In genomic region chr4:72394264-72394663, GRCh38 we compare ENCODE assay signal across 21 cellular contexts.
DNase-seq lines count a peak whose midpoint lies in the region; ATAC-seq, FAIRE-seq and TF ChIP-seq lines count a peak whose summit lies in the region.
"Had no signal": no experiment of that assay in that cellular context is flagged by ENCODE, and none has a peak within 500 bp of the region (broad histone marks: within the 10 kb centered on the region; RNA-seq: fewer than 3 reads in every experiment).

No MANE protein-coding gene starts in this region.

- H3K56ac ChIP-seq in mesendoderm (ENCODE audit: low read length) = no peak overlapping the region

- no peak overlapping the region for H3K27ac Mint-ChIP-seq in HFFc6
- H3K27ac Mint-ChIP-seq: immature natural killer cell; memory B cell; stimulated activated naive B cell treated with anti-CD40 and anti-IgM and Interleukin-4, amounts not matched to agents 10 μg/mL and 1 μg/mL and 100 μg/mL, for 72 hours had no signal

- in situ Hi-C loops in ACHN (cut with HindIII; ENCODE audit: low pct_ligation_motif_present, low pct_unique_long_range_greater_than_20kb, low sequenced_read_pairs) = no loop called here
- in situ Hi-C loops in mammary epithelial cell (cut with MboI; ENCODE audit: low sequenced_read_pairs in 2 of 2) = no loop called here

- H4K5ac ChIP-seq in mesendoderm (ENCODE audit: low read length) = no peak overlapping the region

- H4K20me1 ChIP-seq in mammary epithelial cell (ENCODE audit: insufficient read depth, low read length) (no peaks in the 10 kb centered on the region), keratinocyte (ENCODE audit: control insufficient read depth, extremely low read depth, insufficient read depth, low read length) (no peaks in the 10 kb centered on the region)

- no peak overlapping the region for H3K9ac ChIP-seq in mammary epithelial cell (ENCODE audit: insufficient read depth, low read length)
- H3K9ac ChIP-seq in keratinocyte (ENCODE audit: control insufficient read depth, extremely low read depth, insufficient read depth, low read length) = no peak overlapping the region
- no peak overlapping the region for H3K9ac ChIP-seq in mesendoderm (ENCODE audit: low read length)

- H3K27me3 Mint-ChIP-seq in HFFc6 (ENCODE audit: insufficient read depth) = no peaks in the 10 kb centered on the region
- H3K27me3 Mint-ChIP-seq: memory B cell; stimulated activated naive B cell treated with anti-CD40 and anti-IgM and Interleukin-4, amounts not matched to agents 10 μg/mL and 1 μg/mL and 100 μg/mL, for 72 hours had no signal

- no peaks in the 10 kb centered on the region for H3K9me3 ChIP-seq in mammary epithelial cell (replicated peaks; ENCODE audit: insufficient read depth, low read length)
- no peaks in the 10 kb centered on the region for H3K9me3 ChIP-seq in keratinocyte (ENCODE audit: control insufficient read depth, low read depth, low read length)
- H3K9me3 ChIP-seq: MG63, SJSA1, tibial nerve had no signal

- 33% methylated on average over 3 of the region's 3 CpGs for WGBS in mammary epithelial cell (ENCODE audit: low coverage, missing lambda C conversion rate)
- no CpG with 5 or more reads among the region's 3 CpGs for WGBS in mesendoderm (ENCODE audit: extremely low coverage, insufficient coverage, low lambda C conversion rate)

- H3K79me2 ChIP-seq in mammary epithelial cell (ENCODE audit: insufficient read depth, low read length) (no peaks in the 10 kb centered on the region), keratinocyte (ENCODE audit: control insufficient read depth, insufficient read depth, low read length) (no peaks in the 10 kb centered on the region), mesendoderm (ENCODE audit: control insufficient read depth, insufficient read depth, low read length) (no peaks in the 10 kb centered on the region)

- H3K79me1 ChIP-seq in mesendoderm (ENCODE audit: low read length) = no peaks in the 10 kb centered on the region

- TF ChIP-seq CTCF in mammary epithelial cell (conservative IDR thresholded peaks at IDR 0.05 in 1 of 2, IDR thresholded peaks at IDR 0.05 in 1 of 2; ENCODE audit: extremely low read depth in 1 of 2, insufficient read depth in 1 of 2, low read depth in 1 of 2, low read length in 2 of 2) = no peak
- no peak for TF ChIP-seq CTCF in keratinocyte (optimal IDR thresholded peaks at IDR 0.05 in 1 of 3, IDR thresholded peaks at IDR 0.05 in 1 of 3, conservative IDR thresholded peaks at IDR 0.05 in 1 of 3; ENCODE audit: extremely low read depth in 1 of 3, insufficient read depth in 2 of 3, low read length in 3 of 3)
- TF ChIP-seq CTCF in HFFc6 (IDR thresholded peaks at IDR 0.05) = no peak

- no peak overlapping the region for H2BK5ac ChIP-seq in mesendoderm (ENCODE audit: low read length)

- intact Hi-C loops in mammary epithelial cell (cut with micrococcal nuclease) = no loop called here

- no peak overlapping the region for H4K8ac ChIP-seq in mesendoderm (ENCODE audit: low read depth, low read length)

- H3K27ac ChIP-seq in mammary epithelial cell (ENCODE audit: insufficient read depth, low read depth, low read length) (peak overlapping the region; percentile 26), keratinocyte (ENCODE audit: control insufficient read depth, insufficient read depth, low read length) (peak overlapping the region; percentile 43), mesendoderm (ENCODE audit: low read depth, low read length) (no peak overlapping the region)
- H3K27ac ChIP-seq: SJSA1, tibial nerve had no signal

- peaks cover 4% of the 10 kb centered on the region for H3K4me1 ChIP-seq in mammary epithelial cell (ENCODE audit: insufficient read depth, low read length)
- H3K4me1 ChIP-seq in keratinocyte (ENCODE audit: control insufficient read depth, extremely low read depth, insufficient read depth, low read length) = peaks cover 10% of the 10 kb centered on the region
- no peaks in the 10 kb centered on the region for H3K4me1 ChIP-seq in mesendoderm (ENCODE audit: control insufficient read depth, low read depth, low read length)
- H3K4me1 ChIP-seq: SJSA1, tibial nerve had no signal

- no TSS peak for BruUV-seq in mammary epithelial cell (replicated peaks; lab: Mats Ljungman, UMichigan)

- DNase-seq in ACHN (peak; percentile 93), HK-2 (ENCODE audit: unreplicated experiment) (peak; percentile 37), mammary epithelial cell (peak; percentile 77), keratinocyte (ENCODE audit: low read depth, low spot score) (peak; percentile 60), OCI-M2 (lab: John Stamatoyannopoulos, UW; ENCODE audit: unreplicated experiment) (no peak), HFFc6 (no peak), mesendoderm (no peak)
- DNase-seq: activated CD4-positive, alpha-beta T cell treated with anti-CD3 and anti-CD28 coated beads for 48 hours; amygdala; C1 segment of cervical spinal cord; head of caudate nucleus; immature natural killer cell; MG63; NCI-H187 treated with DMSO at 0.1 percent for 48 hours; stimulated activated naive B cell treated with anti-CD40 and anti-IgM and Interleukin-4, amounts not matched to agents 10 μg/mL and 1 μg/mL and 100 μg/mL, for 72 hours had no signal

- ATAC-seq in HG02938 (IDR thresholded peaks at IDR 0.05; ENCODE audit: unreplicated experiment) = no peak
- ATAC-seq: stimulated activated naive B cell treated with anti-CD40 and anti-IgM and Interleukin-4, amounts not matched to agents 10 μg/mL and 1 μg/mL and 100 μg/mL, for 72 hours had no signal

- H3K9me1 ChIP-seq in keratinocyte (ENCODE audit: control insufficient read depth, extremely low read depth, insufficient read depth, low read length) = no peaks in the 10 kb centered on the region

- no peak overlapping the region for H3K18ac ChIP-seq in mesendoderm (ENCODE audit: low read length)

- no peaks in the 10 kb centered on the region for H3K27me3 ChIP-seq in mammary epithelial cell (ENCODE audit: insufficient read depth, low read length)
- no peaks in the 10 kb centered on the region for H3K27me3 ChIP-seq in keratinocyte (ENCODE audit: control insufficient read depth, extremely low read depth, insufficient read depth, low read length)
- H3K27me3 ChIP-seq in mesendoderm (ENCODE audit: insufficient read depth, low read length, poor library complexity) = no peaks in the 10 kb centered on the region
- H3K27me3 ChIP-seq: MG63, SJSA1, tibial nerve had no signal

- H2AFZ ChIP-seq in mammary epithelial cell (ENCODE audit: low read depth, low read length) (peak overlapping the region; percentile 87), keratinocyte (ENCODE audit: control insufficient read depth, low read length) (peak overlapping the region; percentile 84)

- dilution Hi-C loops in mammary epithelial cell (cut with HindIII; ENCODE audit: low sequenced_read_pairs) (no loop called here), keratinocyte (cut with MboI; ENCODE audit: extremely low pct_ligation_motif_present, low sequenced_read_pairs) (no loop called here)

- no peak overlapping the region for H3K4me3 Mint-ChIP-seq in HFFc6
- H3K4me3 Mint-ChIP-seq: immature natural killer cell; memory B cell; stimulated activated naive B cell treated with anti-CD40 and anti-IgM and Interleukin-4, amounts not matched to agents 10 μg/mL and 1 μg/mL and 100 μg/mL, for 72 hours had no signal

- H3K4me3 ChIP-seq in mammary epithelial cell (replicated peaks in 1 of 3; ENCODE audit: insufficient read depth in 1 of 3, low read depth in 2 of 3, low read length in 3 of 3) (no peak overlapping the region), keratinocyte (ENCODE audit: control insufficient read depth in 2 of 3, extremely low read depth in 1 of 3, insufficient read depth in 2 of 3, low read depth in 1 of 3, low read length in 3 of 3) (peak overlapping the region in 2 of 3 experiments; percentile 17 to 37), mesendoderm (ENCODE audit: low read length) (no peak overlapping the region)
- H3K4me3 ChIP-seq: MG63, SJSA1, tibial nerve had no signal

- H3K36me3 ChIP-seq in mammary epithelial cell (ENCODE audit: insufficient read depth, low read length) = no peaks in the 10 kb centered on the region
- no peaks in the 10 kb centered on the region for H3K36me3 ChIP-seq in keratinocyte (ENCODE audit: control insufficient read depth in 2 of 2, extremely low read depth in 1 of 2, insufficient read depth in 2 of 2, low read length in 2 of 2)
- no peaks in the 10 kb centered on the region for H3K36me3 ChIP-seq in mesendoderm (ENCODE audit: control insufficient read depth, insufficient read depth, low read length)
- H3K36me3 ChIP-seq: MG63, SJSA1, tibial nerve had no signal

- CTCF ChIA-PET in mammary epithelial cell (lab: Charles Lee; ENCODE audit: low non-redundant PET) = no interaction called here

- H2BK15ac ChIP-seq in mesendoderm (replicated peaks; ENCODE audit: low read depth) = no peak overlapping the region

- H2BK120ac ChIP-seq in mesendoderm (ENCODE audit: low read depth, low read length) = no peak overlapping the region

- no peaks in the 10 kb centered on the region for H3K36me3 Mint-ChIP-seq in HFFc6 (ENCODE audit: low read depth)
- H3K36me3 Mint-ChIP-seq: immature natural killer cell; memory B cell; stimulated activated naive B cell treated with anti-CD40 and anti-IgM and Interleukin-4, amounts not matched to agents 10 μg/mL and 1 μg/mL and 100 μg/mL, for 72 hours had no signal

- no peak overlapping the region for H2AK5ac ChIP-seq in mesendoderm (ENCODE audit: low read length)

- peak overlapping the region; percentile 51 for H3K4me2 ChIP-seq in mammary epithelial cell (ENCODE audit: insufficient read depth, low read depth, low read length)
- peak overlapping the region; percentile 64 for H3K4me2 ChIP-seq in keratinocyte (ENCODE audit: control insufficient read depth, extremely low read depth, insufficient read depth, low read depth, low read length)
- H3K4me2 ChIP-seq in mesendoderm (ENCODE audit: low read length) = no peak overlapping the region

- H3K9me3 Mint-ChIP-seq in HFFc6 = no peaks in the 10 kb centered on the region
- H3K9me3 Mint-ChIP-seq: memory B cell; stimulated activated naive B cell treated with anti-CD40 and anti-IgM and Interleukin-4, amounts not matched to agents 10 μg/mL and 1 μg/mL and 100 μg/mL, for 72 hours had no signal

- FAIRE-seq in keratinocyte (lab: Jason Lieb, UNC) = peak; percentile 92
- FAIRE-seq: A204.1, endothelial cell of umbilical vein had no signal

- H3K4me1 Mint-ChIP-seq in HFFc6 (ENCODE audit: low read depth) = peaks cover 39% of the 10 kb centered on the region
- H3K4me1 Mint-ChIP-seq: immature natural killer cell; memory B cell; stimulated activated naive B cell treated with anti-CD40 and anti-IgM and Interleukin-4, amounts not matched to agents 10 μg/mL and 1 μg/mL and 100 μg/mL, for 72 hours had no signal

- H3K4ac ChIP-seq in mesendoderm (ENCODE audit: low read depth, low read length) = no peak overlapping the region

- H3K23ac ChIP-seq in mesendoderm (ENCODE audit: low read length) = no peak overlapping the region

Comparison
In these comparisons a context has a peak if more than half of its experiments do, and no peak if none do; other contexts are left out.
1. DNase-seq: peak in ACHN (single experiment), HK-2 (single experiment), mammary epithelial cell (single experiment) and keratinocyte (single experiment); none in OCI-M2 (single experiment), HFFc6 (single experiment) and mesendoderm (single experiment).
2. H3K4me3 ChIP-seq: peak in keratinocyte (2 of 3); none in mammary epithelial cell (0 of 3) and mesendoderm (single experiment).